8 cellular contexts compared by ENCODE assay signal in genomic region chr6:13711384-13711725, GRCh38. TPM values are rescaled to one million over a fixed set of nuclear protein-coding genes. Genes with fewer than 3 reads are reported as not detected.
A peak's percentile ranks its signal among the peaks of the same experiment; 100 is the strongest.
DNase-seq lines count a peak whose midpoint lies in the region; ATAC-seq and TF ChIP-seq lines count a peak whose summit lies in the region.

No MANE protein-coding gene starts in this region.

- 0 out of 2 replicates have a peak, but pooled peaks cover 7% of the 10 kb centered on the region for H4K20me1 ChIP-seq in KMS-11 (ENCODE audit: insufficient read depth)

- no peaks in the 10 kb centered on the region for H3K9me3 ChIP-seq in cardiac muscle cell (ENCODE audit: low read depth)

- no peaks in the 10 kb centered on the region for H3K27me3 Mint-ChIP-seq in activated CD4-positive, alpha-beta memory T cell treated with anti-CD3 and anti-CD28 coated beads for 36 hours

- intact Hi-C loops in activated CD4-positive, alpha-beta memory T cell treated with anti-CD3 and anti-CD28 coated beads for 36 hours (cut with micrococcal nuclease) = loop anchor here (1.0 to 10.0 kb wide), 3 partner anchors 87 to 403 kb away; partner anchors contain the start of genes CD83 and SIRT5

- no peaks in the 10 kb centered on the region for H3K9me3 Mint-ChIP-seq in activated CD4-positive, alpha-beta memory T cell treated with anti-CD3 and anti-CD28 coated beads for 36 hours

- H3K27ac ChIP-seq in KMS-11 (peak overlapping the region; percentile 77), cardiac muscle cell (peak overlapping the region; percentile 95), skin epidermis (peak overlapping the region; percentile 86 to 98 (median 95))

- peaks cover 51% of the 10 kb centered on the region for H3K4me1 Mint-ChIP-seq in activated CD4-positive, alpha-beta memory T cell treated with anti-CD3 and anti-CD28 coated beads for 36 hours (ENCODE audit: low read depth)

- H3K9ac ChIP-seq in KMS-11 = peak overlapping the region; percentile 47; the same call in 1 of the 2 replicates

- no peak for DNase-seq in activated CD4-positive, alpha-beta memory T cell treated with anti-CD3 and anti-CD28 coated beads for 36 hours
- DNase-seq in cardiac muscle cell (ENCODE audit: low read depth in 1 of 2, low spot score in 1 of 2) = no peak
- DNase-seq in COLO668 (lab: John Stamatoyannopoulos, UW; ENCODE audit: unreplicated experiment) = no peak
- no peak for DNase-seq in occipital lobe (lab: John Stamatoyannopoulos, UW)

- H3K36me3 Mint-ChIP-seq in activated CD4-positive, alpha-beta memory T cell treated with anti-CD3 and anti-CD28 coated beads for 36 hours = peaks cover 16% of the 10 kb centered on the region

- H3K36me3 ChIP-seq in KMS-11 (ENCODE audit: insufficient read depth) = no peaks in the 10 kb centered on the region
- H3K36me3 ChIP-seq in cardiac muscle cell = no peaks in the 10 kb centered on the region

- peak overlapping the region; percentile 54 for H3K27ac Mint-ChIP-seq in activated CD4-positive, alpha-beta memory T cell treated with anti-CD3 and anti-CD28 coated beads for 36 hours

- H3K27me3 ChIP-seq in KMS-11 (ENCODE audit: insufficient read depth, low read depth) = no peaks in the 10 kb centered on the region
- H3K27me3 ChIP-seq in cardiac muscle cell = peaks cover 2% of the 10 kb centered on the region

- CTCF ChIA-PET in activated CD4-positive, alpha-beta memory T cell treated with anti-CD3 and anti-CD28 coated beads for 36 hours (lab: Charles Lee) = interaction anchor here (0.6 to 4.9 kb wide), 8 partner anchors 16 to 95 kb away, joined by 3 to 43 read pairs (median 4); partner anchors contain the start of gene NOL7

- peaks cover 44% of the 10 kb centered on the region for H3K4me1 ChIP-seq in KMS-11 (ENCODE audit: low read depth, poor library complexity, severe bottlenecking)
- peaks cover 29% of the 10 kb centered on the region for H3K4me1 ChIP-seq in cardiac muscle cell (ENCODE audit: low read depth)

- no peak overlapping the region for H2AFZ ChIP-seq in KMS-11 (ENCODE audit: low read depth)

- H3K4me2 ChIP-seq in KMS-11 = no peak overlapping the region

- peaks cover 45% of the 10 kb centered on the region for H3K79me2 ChIP-seq in KMS-11 (ENCODE audit: insufficient read depth, low read depth)

- ATAC-seq in GM21717 (IDR thresholded peaks at IDR 0.05; ENCODE audit: unreplicated experiment) = peak; percentile 43

- H3K4me3 ChIP-seq in KMS-11 (IDR thresholded peaks at IDR 0.05; ENCODE audit: insufficient read depth, low read depth, low read length) (no peak overlapping the region), cardiac muscle cell (peak overlapping the region; percentile 65), skin epidermis (peak overlapping the region; percentile 56 to 93 (median 80))

- peak overlapping the region; percentile 54 for H3K4me3 Mint-ChIP-seq in activated CD4-positive, alpha-beta memory T cell treated with anti-CD3 and anti-CD28 coated beads for 36 hours

- peak; percentile 21 for TF ChIP-seq CTCF in GM12873 (IDR thresholded peaks at IDR 0.05; ENCODE audit: insufficient read depth, low read depth, low read length, missing control alignments)
- TF ChIP-seq CTCF in KMS-11 (conservative IDR thresholded peaks at IDR 0.05; ENCODE audit: low read depth, low read length) = no peak
- TF ChIP-seq CTCF in cardiac muscle cell (IDR thresholded peaks at IDR 0.05; ENCODE audit: low read depth, low read length) = no peak

- POLR2A ChIA-PET in activated CD4-positive, alpha-beta memory T cell treated with anti-CD3 and anti-CD28 coated beads for 36 hours (lab: Charles Lee) = interaction anchor here (0.6 to 4.4 kb wide), 10 partner anchors 11 to 1341 kb away, joined by 3 to 32 read pairs (median 4); partner anchors contain the start of gene NOL7

RNA-seq across cellular contexts. Expression of gene RANBP9, which starts 0.3 kb away (rescaled TPM):
- 10 to 100 TPM; 63.7 to 66.2 TPM for total RNA-seq in activated CD4-positive, alpha-beta memory T cell treated with anti-CD3 and anti-CD28 coated beads for 36 hours
- total RNA-seq in cardiac muscle cell (32.3 and 35.2 TPM in 2 replicates), occipital lobe (90.5 TPM)
- polyA plus RNA-seq in cardiac muscle cell = 42.4 and 55.4 TPM in 2 replicates
